Comparison of ENCODE assay signal across 31 cellular contexts in the genomic region with DNA sequence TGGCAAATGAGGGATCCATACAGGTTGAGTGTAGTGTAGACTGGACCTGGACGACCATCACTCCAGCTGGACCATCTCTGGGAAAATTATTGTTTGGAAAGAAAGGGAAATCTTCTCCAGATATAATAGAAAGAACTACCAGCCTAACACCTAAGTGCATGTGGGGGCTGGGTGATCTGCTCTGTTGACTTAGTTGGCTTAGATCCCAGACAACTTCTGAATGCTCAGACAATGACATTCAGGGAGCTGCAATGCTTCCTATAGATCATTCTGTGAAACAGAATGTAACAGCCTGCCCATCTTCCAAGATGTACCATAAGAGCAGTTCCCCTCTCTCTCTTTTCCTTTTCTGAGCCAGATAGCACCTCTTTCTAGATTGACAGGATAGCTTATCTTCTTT.
DNase-seq lines count a peak whose midpoint lies in the region; ATAC-seq and TF ChIP-seq lines count a peak whose summit lies in the region.
"Had no signal": no experiment of that assay in that cellular context is flagged by ENCODE, and none has a peak within 500 bp of the region (broad histone marks: within the 10 kb centered on the region; RNA-seq: fewer than 3 reads in every experiment).

No MANE protein-coding gene starts in this region.

- H3K27ac ChIP-seq in VCaP = peak overlapping the region; percentile 33
- H3K27ac ChIP-seq in foreskin keratinocyte = no peak overlapping the region
- H3K27ac ChIP-seq: A549, gastroesophageal sphincter, Peyer's patch, sigmoid colon, SJSA1, upper lobe of left lung had no signal

- DNase-seq in COR-L47 (lab: John Stamatoyannopoulos, UW) (peak; percentile 88), NCI-H1092 (lab: John Stamatoyannopoulos, UW) (peak; percentile 71), NCI-H2227 treated with DMSO at 0.1 percent for 48 hours (lab: John Stamatoyannopoulos, UW) (peak; percentile 36), foreskin keratinocyte (no peak)
- DNase-seq: activated gamma-delta T cell treated with Interleukin-2 at 50 U/mL for 16 hours; activated naive CD8-positive, alpha-beta T cell treated with anti-CD3 and anti-CD28 coated beads, Interleukin-2, amount 50 U/mL, for 24 hours; activated T-cell treated with anti-CD3 and anti-CD28 coated beads, Interleukin-2, amount 50 U/mL, for 24 hours; CD8-positive, alpha-beta T cell; dermis blood vessel endothelial cell; DMS 273 treated with DMSO at 0.1 percent for 48 hours; GDM1; hippocampal formation; KBM-7; mesendoderm; MG63; NCI-H1694 treated with DMSO at 0.1 percent for 48 hours; Peyer's patch; sigmoid colon; stimulated activated CD4-positive, alpha-beta T cell treated with anti-CD3 and anti-CD28 coated beads, Interleukin-4, amount 100 ng/mL, for 4 hours; substantia nigra; upper lobe of left lung had no signal

- ATAC-seq in GM18868 (IDR thresholded peaks at IDR 0.05; ENCODE audit: unreplicated experiment) = no peak
- no peak for ATAC-seq in GM21515 (IDR thresholded peaks at IDR 0.05; ENCODE audit: unreplicated experiment)
- ATAC-seq in GM18907 (IDR thresholded peaks at IDR 0.05; ENCODE audit: unreplicated experiment) = no peak
- ATAC-seq in foreskin keratinocyte = no peak
- ATAC-seq: A549; activated naive CD8-positive, alpha-beta T cell treated with anti-CD3 and anti-CD28 coated beads, Interleukin-2, amount 50 U/mL, for 24 hours; CD8-positive, alpha-beta T cell; gastroesophageal sphincter; HCT116; left lobe of liver; stimulated activated memory B cell treated with anti-CD40 and anti-IgM and Interleukin-4, amounts not matched to agents 10 μg/mL and 1 μg/mL and 100 μg/mL, for 72 hours had no signal

- no peak for TF ChIP-seq CTCF in VCaP (conservative IDR thresholded peaks at IDR 0.05)
- TF ChIP-seq CTCF in foreskin keratinocyte (conservative IDR thresholded peaks at IDR 0.05) = no peak

- H3K4me1 ChIP-seq in foreskin keratinocyte = no peaks in the 10 kb centered on the region
- H3K4me1 ChIP-seq: A549, gastroesophageal sphincter, Peyer's patch, sigmoid colon, SJSA1, upper lobe of left lung had no signal

- no peaks in the 10 kb centered on the region for H3K27me3 ChIP-seq in foreskin keratinocyte
- H3K27me3 ChIP-seq: gastroesophageal sphincter, MG63, Peyer's patch, sigmoid colon, SJSA1, upper lobe of left lung had no signal

Comparison
In these comparisons a context has a peak if more than half of its experiments do, and no peak if none do; other contexts are left out.
1. DNase-seq: peak in COR-L47 (single experiment), NCI-H1092 (single experiment) and NCI-H2227 treated with DMSO at 0.1 percent for 48 hours (single experiment); none in foreskin keratinocyte (0 of 2).